In the genomic region with DNA sequence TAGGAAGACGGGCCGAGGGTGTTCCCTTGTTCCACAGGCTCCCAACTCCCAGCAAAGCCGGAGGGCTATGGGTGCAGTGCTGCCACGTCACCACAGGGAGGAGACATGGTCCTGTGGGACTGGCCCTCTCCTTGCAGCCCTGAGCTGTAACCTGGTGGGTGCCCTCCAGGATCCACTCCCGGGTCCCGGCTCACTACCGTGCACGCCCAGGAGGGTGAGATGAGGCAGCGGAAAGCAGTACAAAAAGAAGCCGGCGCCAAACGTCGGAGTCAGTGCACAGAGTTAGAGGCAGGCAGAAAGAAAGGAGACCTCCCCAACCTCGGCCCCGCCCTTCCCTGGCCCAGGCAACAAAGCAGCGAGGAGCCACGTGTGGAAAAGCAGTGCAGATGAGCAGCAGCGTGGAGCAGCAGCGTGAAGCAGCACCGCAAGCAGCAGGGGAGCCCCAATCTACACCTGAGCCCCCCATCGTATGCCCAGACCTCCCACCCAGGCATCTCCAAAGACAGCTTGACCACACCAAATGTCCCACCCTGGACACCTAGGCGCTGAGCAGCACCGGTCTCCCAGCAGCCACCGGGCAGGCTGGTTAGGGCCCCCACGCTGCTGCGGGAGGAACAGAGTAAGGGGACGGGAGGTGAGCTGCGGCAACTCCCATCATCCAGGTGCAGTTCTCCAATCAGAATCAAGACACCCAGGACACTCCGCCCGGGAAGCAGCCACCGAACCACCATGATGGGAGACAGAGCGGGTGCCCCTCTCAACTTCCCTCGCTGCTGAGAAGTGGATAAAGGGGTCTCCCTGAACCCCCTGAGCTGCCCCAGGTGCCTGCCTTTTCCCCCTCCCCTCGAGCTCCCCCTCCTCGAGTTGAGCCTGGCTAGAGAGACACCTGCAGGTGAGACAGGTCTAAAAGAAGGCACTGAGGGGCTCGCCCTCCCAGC, we compare ENCODE assay signal across 7 cellular contexts. TPM values are rescaled to one million over a fixed set of nuclear protein-coding genes. Genes with fewer than 3 reads are reported as not detected.
DNase-seq lines count a peak whose midpoint lies in the region; ATAC-seq and TF ChIP-seq lines count a peak whose summit lies in the region.

No MANE protein-coding gene starts in this region.

- ATAC-seq in HG02623 (IDR thresholded peaks at IDR 0.05; ENCODE audit: unreplicated experiment) = peak; percentile 78

- H3K36me3 Mint-ChIP-seq in immature natural killer cell = no peaks in the 10 kb centered on the region

- DNase-seq in GM13976 (ENCODE audit: low spot score) (peak; percentile 87), NCI-H1105 (lab: John Stamatoyannopoulos, UW) (peak; percentile 95), T-helper 9 cell (peak; percentile 52), astrocyte of the spinal cord (ENCODE audit: low read depth, low spot score) (peak; percentile 35), immature natural killer cell (peak; percentile 22 to 32 (median 27))
- DNase-seq in stimulated activated CD4-positive, alpha-beta T cell treated with anti-CD3 and anti-CD28 coated beads, Interleukin-15, amount 100 ng/mL, for 1 hour (ENCODE audit: low read depth in 1 of 2, low spot score in 1 of 2) = peak; percentile 46 to 54

- peak overlapping the region in 4 of 5 donors; percentile 38 to 80 (median 54) for H3K4me3 Mint-ChIP-seq in immature natural killer cell

- H3K27me3 Mint-ChIP-seq in immature natural killer cell (ENCODE audit: low read depth in 3 of 3) = peaks cover 0 to 2% (median 1%) of the 10 kb centered on the region in 3 donors

- H3K4me1 Mint-ChIP-seq in immature natural killer cell = peaks cover 6 to 11% of the 10 kb centered on the region in 2 donors

- H3K9me3 Mint-ChIP-seq in immature natural killer cell = no peaks in the 10 kb centered on the region

- TF ChIP-seq CTCF in GM13976 (IDR thresholded peaks at IDR 0.05; ENCODE audit: borderline replicate concordance, control extremely low read depth, extremely low read depth, insufficient read depth, missing control alignments) = peak; percentile 89
- TF ChIP-seq CTCF in astrocyte of the spinal cord (IDR thresholded peaks at IDR 0.05; ENCODE audit: low read depth, low read length) = peak; percentile 90

- no peak overlapping the region for H3K27ac Mint-ChIP-seq in immature natural killer cell

- H3K4me3 ChIP-seq in astrocyte of the spinal cord (ENCODE audit: low read depth, low read length) = no peak overlapping the region

- in situ Hi-C loops in GM13976 (cut with MboI; ENCODE audit: low sequenced_read_pairs, unreplicated experiment) (loop anchor here (10.0 kb wide), 1 partner anchor 217 kb away; no protein-coding TSS in a partner anchor), astrocyte of the spinal cord (cut with HindIII; ENCODE audit: low sequenced_read_pairs) (no loop called here)

RNA-seq across cellular contexts. Expression of a gene that starts 28.8 kb away (rescaled TPM):
- under 1 TPM in 2 of 3 donors, not detected in 1; 0.22 to 0.45 TPM for polyA plus RNA-seq in immature natural killer cell

Comparison
In these comparisons a context has a peak if more than half of its experiments do, and no peak if none do; other contexts are left out.
1. DNase-seq: peak in every context shown above with its lines; median percentile 95 in NCI-H1105; 87 in GM13976; 52 in T-helper 9 cell; 50 in stimulated activated CD4-positive, alpha-beta T cell treated with anti-CD3 and anti-CD28 coated beads, Interleukin-15, amount 100 ng/mL, for 1 hour; 35 in astrocyte of the spinal cord; 27 in immature natural killer cell.